1 cellular context compared by ENCODE assay signal in the genomic region with DNA sequence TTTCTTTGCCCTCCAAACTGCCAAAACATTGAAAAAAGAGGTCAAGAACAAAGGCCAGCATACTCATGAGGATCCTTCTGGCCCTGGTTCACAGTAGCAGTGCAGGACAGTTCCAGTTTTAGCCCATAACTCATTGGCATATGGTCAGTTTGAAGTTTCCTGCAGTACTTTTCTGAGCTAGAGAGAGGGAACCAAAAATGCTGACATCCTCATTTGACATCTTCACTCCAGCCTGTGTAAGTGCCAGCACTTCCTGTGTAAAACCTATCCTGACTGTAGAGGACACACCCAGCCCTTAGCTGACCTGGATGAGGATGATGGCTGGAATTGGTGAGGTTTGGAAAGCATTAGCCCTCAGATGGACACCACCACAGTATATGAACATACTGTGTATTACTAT.
TF ChIP-seq lines count a peak whose summit lies in the region.

No MANE protein-coding gene starts in this region.

TF ChIP-seq in GM23338, 12 proteins besides CTCF, POLR2A, EP300 and RAD21 (continued from another document):
- TF ChIP-seq, protein P1, sequence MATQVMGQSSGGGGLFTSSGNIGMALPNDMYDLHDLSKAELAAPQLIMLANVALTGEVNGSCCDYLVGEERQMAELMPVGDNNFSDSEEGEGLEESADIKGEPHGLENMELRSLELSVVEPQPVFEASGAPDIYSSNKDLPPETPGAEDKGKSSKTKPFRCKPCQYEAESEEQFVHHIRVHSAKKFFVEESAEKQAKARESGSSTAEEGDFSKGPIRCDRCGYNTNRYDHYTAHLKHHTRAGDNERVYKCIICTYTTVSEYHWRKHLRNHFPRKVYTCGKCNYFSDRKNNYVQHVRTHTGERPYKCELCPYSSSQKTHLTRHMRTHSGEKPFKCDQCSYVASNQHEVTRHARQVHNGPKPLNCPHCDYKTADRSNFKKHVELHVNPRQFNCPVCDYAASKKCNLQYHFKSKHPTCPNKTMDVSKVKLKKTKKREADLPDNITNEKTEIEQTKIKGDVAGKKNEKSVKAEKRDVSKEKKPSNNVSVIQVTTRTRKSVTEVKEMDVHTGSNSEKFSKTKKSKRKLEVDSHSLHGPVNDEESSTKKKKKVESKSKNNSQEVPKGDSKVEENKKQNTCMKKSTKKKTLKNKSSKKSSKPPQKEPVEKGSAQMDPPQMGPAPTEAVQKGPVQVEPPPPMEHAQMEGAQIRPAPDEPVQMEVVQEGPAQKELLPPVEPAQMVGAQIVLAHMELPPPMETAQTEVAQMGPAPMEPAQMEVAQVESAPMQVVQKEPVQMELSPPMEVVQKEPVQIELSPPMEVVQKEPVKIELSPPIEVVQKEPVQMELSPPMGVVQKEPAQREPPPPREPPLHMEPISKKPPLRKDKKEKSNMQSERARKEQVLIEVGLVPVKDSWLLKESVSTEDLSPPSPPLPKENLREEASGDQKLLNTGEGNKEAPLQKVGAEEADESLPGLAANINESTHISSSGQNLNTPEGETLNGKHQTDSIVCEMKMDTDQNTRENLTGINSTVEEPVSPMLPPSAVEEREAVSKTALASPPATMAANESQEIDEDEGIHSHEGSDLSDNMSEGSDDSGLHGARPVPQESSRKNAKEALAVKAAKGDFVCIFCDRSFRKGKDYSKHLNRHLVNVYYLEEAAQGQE (IDR thresholded peaks at IDR 0.05; ENCODE audit: unreplicated experiment), result no peak
- TF ChIP-seq, protein P2, sequence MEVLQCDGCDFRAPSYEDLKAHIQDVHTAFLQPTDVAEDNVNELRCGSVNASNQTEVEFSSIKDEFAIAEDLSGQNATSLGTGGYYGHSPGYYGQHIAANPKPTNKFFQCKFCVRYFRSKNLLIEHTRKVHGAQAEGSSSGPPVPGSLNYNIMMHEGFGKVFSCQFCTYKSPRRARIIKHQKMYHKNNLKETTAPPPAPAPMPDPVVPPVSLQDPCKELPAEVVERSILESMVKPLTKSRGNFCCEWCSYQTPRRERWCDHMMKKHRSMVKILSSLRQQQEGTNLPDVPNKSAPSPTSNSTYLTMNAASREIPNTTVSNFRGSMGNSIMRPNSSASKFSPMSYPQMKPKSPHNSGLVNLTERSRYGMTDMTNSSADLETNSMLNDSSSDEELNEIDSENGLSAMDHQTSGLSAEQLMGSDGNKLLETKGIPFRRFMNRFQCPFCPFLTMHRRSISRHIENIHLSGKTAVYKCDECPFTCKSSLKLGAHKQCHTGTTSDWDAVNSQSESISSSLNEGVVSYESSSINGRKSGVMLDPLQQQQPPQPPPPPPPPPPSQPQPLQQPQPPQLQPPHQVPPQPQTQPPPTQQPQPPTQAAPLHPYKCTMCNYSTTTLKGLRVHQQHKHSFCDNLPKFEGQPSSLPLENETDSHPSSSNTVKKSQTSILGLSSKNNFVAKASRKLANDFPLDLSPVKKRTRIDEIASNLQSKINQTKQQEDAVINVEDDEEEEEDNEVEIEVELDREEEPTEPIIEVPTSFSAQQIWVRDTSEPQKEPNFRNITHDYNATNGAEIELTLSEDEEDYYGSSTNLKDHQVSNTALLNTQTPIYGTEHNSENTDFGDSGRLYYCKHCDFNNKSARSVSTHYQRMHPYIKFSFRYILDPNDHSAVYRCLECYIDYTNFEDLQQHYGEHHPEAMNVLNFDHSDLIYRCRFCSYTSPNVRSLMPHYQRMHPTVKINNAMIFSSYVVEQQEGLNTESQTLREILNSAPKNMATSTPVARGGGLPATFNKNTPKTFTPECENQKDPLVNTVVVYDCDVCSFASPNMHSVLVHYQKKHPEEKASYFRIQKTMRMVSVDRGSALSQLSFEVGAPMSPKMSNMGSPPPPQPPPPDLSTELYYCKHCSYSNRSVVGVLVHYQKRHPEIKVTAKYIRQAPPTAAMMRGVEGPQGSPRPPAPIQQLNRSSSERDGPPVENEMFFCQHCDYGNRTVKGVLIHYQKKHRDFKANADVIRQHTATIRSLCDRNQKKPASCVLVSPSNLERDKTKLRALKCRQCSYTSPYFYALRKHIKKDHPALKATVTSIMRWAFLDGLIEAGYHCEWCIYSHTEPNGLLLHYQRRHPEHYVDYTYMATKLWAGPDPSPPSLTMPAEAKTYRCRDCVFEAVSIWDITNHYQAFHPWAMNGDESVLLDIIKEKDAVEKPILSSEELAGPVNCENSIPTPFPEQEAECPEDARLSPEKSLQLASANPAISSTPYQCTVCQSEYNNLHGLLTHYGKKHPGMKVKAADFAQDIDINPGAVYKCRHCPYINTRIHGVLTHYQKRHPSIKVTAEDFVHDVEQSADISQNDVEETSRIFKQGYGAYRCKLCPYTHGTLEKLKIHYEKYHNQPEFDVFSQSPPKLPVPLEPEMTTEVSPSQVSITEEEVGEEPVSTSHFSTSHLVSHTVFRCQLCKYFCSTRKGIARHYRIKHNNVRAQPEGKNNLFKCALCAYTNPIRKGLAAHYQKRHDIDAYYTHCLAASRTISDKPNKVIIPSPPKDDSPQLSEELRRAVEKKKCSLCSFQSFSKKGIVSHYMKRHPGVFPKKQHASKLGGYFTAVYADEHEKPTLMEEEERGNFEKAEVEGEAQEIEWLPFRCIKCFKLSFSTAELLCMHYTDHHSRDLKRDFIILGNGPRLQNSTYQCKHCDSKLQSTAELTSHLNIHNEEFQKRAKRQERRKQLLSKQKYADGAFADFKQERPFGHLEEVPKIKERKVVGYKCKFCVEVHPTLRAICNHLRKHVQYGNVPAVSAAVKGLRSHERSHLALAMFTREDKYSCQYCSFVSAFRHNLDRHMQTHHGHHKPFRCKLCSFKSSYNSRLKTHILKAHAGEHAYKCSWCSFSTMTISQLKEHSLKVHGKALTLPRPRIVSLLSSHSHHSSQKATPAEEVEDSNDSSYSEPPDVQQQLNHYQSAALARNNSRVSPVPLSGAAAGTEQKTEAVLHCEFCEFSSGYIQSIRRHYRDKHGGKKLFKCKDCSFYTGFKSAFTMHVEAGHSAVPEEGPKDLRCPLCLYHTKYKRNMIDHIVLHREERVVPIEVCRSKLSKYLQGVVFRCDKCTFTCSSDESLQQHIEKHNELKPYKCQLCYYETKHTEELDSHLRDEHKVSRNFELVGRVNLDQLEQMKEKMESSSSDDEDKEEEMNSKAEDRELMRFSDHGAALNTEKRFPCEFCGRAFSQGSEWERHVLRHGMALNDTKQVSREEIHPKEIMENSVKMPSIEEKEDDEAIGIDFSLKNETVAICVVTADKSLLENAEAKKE (CRISPR knock-in tag; IDR thresholded peaks at IDR 0.05), result no peak
- TF ChIP-seq, protein P3, sequence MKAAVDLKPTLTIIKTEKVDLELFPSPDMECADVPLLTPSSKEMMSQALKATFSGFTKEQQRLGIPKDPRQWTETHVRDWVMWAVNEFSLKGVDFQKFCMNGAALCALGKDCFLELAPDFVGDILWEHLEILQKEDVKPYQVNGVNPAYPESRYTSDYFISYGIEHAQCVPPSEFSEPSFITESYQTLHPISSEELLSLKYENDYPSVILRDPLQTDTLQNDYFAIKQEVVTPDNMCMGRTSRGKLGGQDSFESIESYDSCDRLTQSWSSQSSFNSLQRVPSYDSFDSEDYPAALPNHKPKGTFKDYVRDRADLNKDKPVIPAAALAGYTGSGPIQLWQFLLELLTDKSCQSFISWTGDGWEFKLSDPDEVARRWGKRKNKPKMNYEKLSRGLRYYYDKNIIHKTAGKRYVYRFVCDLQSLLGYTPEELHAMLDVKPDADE (IDR thresholded peaks at IDR 0.05), result no peak
- TF ChIP-seq JUNB (IDR thresholded peaks at IDR 0.05; ENCODE audit: unreplicated experiment), result no peak
- no peak for TF ChIP-seq EZH2 (IDR thresholded peaks at IDR 0.05; ENCODE audit: low read depth, unreplicated experiment)
- no peak for TF ChIP-seq EZH2phosphoT487 (IDR thresholded peaks at IDR 0.05; ENCODE audit: unreplicated experiment)
- no peak for TF ChIP-seq CREB1 (CRISPR knock-in tag; IDR thresholded peaks at IDR 0.05; ENCODE audit: low read depth)
- TF ChIP-seq ZNF114 (CRISPR knock-in tag; IDR thresholded peaks at IDR 0.05), result no peak
- TF ChIP-seq POLR2AphosphoS5 (IDR thresholded peaks at IDR 0.05; ENCODE audit: low read depth), result no peak
